1 cellular context compared by ENCODE assay signal in the genomic region with DNA sequence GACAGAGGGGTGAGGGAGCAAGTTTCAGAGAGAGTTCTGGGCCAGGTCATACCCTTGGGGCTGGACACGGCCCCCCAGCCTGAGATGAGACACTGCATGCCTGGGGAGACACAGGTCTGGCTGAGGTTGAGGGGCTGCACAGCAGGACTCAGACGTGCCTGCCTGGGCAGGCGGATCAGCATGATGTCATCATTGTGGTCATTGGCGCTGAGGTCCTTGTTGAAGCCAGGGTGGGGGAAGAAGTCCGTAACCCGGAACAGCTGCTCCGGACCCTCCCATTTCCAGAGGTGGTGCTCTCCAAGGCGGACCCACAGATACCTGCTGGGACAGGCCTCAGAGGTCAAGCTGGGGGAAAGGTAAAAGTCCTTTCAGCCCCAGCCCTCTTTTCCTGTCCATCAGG.
A peak's percentile ranks its signal among the peaks of the same experiment; 100 is the strongest.
TF ChIP-seq lines count a peak whose summit lies in the region.

No MANE protein-coding gene starts in this region.

TF ChIP-seq in K562, 482 proteins besides CTCF, POLR2A, EP300 and RAD21:
- TF ChIP-seq ATF7 (IDR thresholded peaks at IDR 0.05) (peak; percentile 75; the same call in 1 of the 2 replicates), ATF3 (IDR thresholded peaks at IDR 0.05) (peak; percentile 71), ATF3 (CRISPR knock-in tag; conservative IDR thresholded peaks at IDR 0.05) (no peak), TRIM28 (IDR thresholded peaks at IDR 0.05) (no peak), PCBP1 (IDR thresholded peaks at IDR 0.05; ENCODE audit: low read depth, low read length, poor library complexity, severe bottlenecking) (no peak), ZNF79 (CRISPR knock-in tag; IDR thresholded peaks at IDR 0.05; ENCODE audit: low read depth) (no peak), JUND (IDR thresholded peaks at IDR 0.05; ENCODE audit: borderline replicate concordance, low read depth, low read length) (no peak), JUND (tag; IDR thresholded peaks at IDR 0.05; ENCODE audit: borderline replicate concordance, low read depth, low read length) (0 out of 3 replicates have a peak, but pooled peaks have one; percentile 24), POLR2G (IDR thresholded peaks at IDR 0.05; ENCODE audit: low read depth, low read length) (no peak)
